In genomic region chr15:99257107-99257750, GRCh38 we compare ENCODE assay signal across 17 cellular contexts. TPM values are rescaled to one million over a fixed set of nuclear protein-coding genes. Genes with fewer than 3 reads are reported as not detected.
DNase-seq lines count a peak whose midpoint lies in the region; ATAC-seq, FAIRE-seq and TF ChIP-seq lines count a peak whose summit lies in the region.
"Had no signal": no experiment of that assay in that cellular context is flagged by ENCODE, and none has a peak within 500 bp of the region (broad histone marks: within the 10 kb centered on the region; RNA-seq: fewer than 3 reads in every experiment).

No MANE protein-coding gene starts in this region.

- H4K20me1 ChIP-seq in H1 (replicated peaks in 1 of 2; ENCODE audit: control insufficient read depth in 1 of 2, insufficient read depth in 2 of 2, low read length in 2 of 2) = peaks cover 0 to 2% of the 10 kb centered on the region in 2 experiments

- TF ChIP-seq CTCF in H1 (IDR thresholded peaks at IDR 0.05; ENCODE audit: control extremely low read depth in 1 of 3, insufficient read depth in 1 of 3, low read depth in 1 of 3, low read length in 3 of 3) (no peak), right lobe of liver (IDR thresholded peaks at IDR 0.05) (no peak)

- no peak overlapping the region for H4K91ac ChIP-seq in H1 (replicated peaks; ENCODE audit: insufficient read length, low read length)
- no peak overlapping the region for H4K91ac ChIP-seq in neuronal stem cell (ENCODE audit: low read depth, low read length, poor library complexity)

- no peak overlapping the region for H3K4ac ChIP-seq in H1 (replicated peaks; ENCODE audit: insufficient read length, low read depth, low read length)
- H3K4ac ChIP-seq in neuronal stem cell (ENCODE audit: low read length) = no peak overlapping the region

- DNase-seq in HuH-7.5 (ENCODE audit: low spot score) = peak; percentile 49
- no peak for DNase-seq in H1 (ENCODE audit: low read depth in 1 of 2, low spot score in 2 of 2)
- DNase-seq in right lobe of liver = peak; percentile 47 to 76 (median 74)
- DNase-seq in neuronal stem cell (ENCODE audit: low spot score) = no peak
- no peak for DNase-seq in central memory CD4-positive, alpha-beta T cell
- no peak for DNase-seq in activated naive CD4-positive, alpha-beta T cell treated with anti-CD3 and anti-CD28 coated beads, Interleukin-2, amount 10 ng/mL, durations not matched to agents 7 days and 5 days
- no peak for DNase-seq in stimulated activated naive CD8-positive, alpha-beta T cell treated with anti-CD3 and anti-CD28 coated beads, Interleukin-15, Interleukin-2, amounts not matched to agents 100 U/mL and 50 U/mL, for 24 hours
- DNase-seq: BE2C; CD4-positive, alpha-beta memory T cell; DMS79; GOT3 had no signal

- H3K4me3 Mint-ChIP-seq in activated naive CD4-positive, alpha-beta T cell treated with anti-CD3 and anti-CD28 coated beads, Interleukin-2, amount 10 ng/mL, durations not matched to agents 7 days and 5 days = no peak overlapping the region
- H3K4me3 Mint-ChIP-seq: CD4-positive, alpha-beta memory T cell; IgD-negative memory B cell had no signal

- no peaks in the 10 kb centered on the region for H3K9me3 Mint-ChIP-seq in activated naive CD4-positive, alpha-beta T cell treated with anti-CD3 and anti-CD28 coated beads, Interleukin-2, amount 10 ng/mL, durations not matched to agents 7 days and 5 days
- H3K9me3 Mint-ChIP-seq: CD4-positive, alpha-beta memory T cell; IgD-negative memory B cell had no signal

- POLR2A ChIA-PET in H1 (lab: Charles Lee; ENCODE audit: partially characterized antibody) = no interaction called here

- no peak overlapping the region for H2BK15ac ChIP-seq in H1 (ENCODE audit: low read length)
- no peak overlapping the region for H2BK15ac ChIP-seq in neuronal stem cell (ENCODE audit: low read length)

- H3K4me3 ChIP-seq in H1 (ENCODE audit: extremely low read depth in 1 of 4, insufficient read depth in 2 of 4, low read depth in 3 of 4, low read length in 4 of 4) (no peak overlapping the region), right lobe of liver (no peak overlapping the region), neuronal stem cell (ENCODE audit: low read length in 2 of 2) (no peak overlapping the region)
- H3K4me3 ChIP-seq: GM12878, HAP-1 had no signal

- no peak overlapping the region for H2AK5ac ChIP-seq in H1 (ENCODE audit: low read depth, low read length)
- no peak overlapping the region for H2AK5ac ChIP-seq in neuronal stem cell (ENCODE audit: low read depth, low read length)

- no peak overlapping the region for H3K27ac ChIP-seq in H1 (ENCODE audit: low read depth, low read length)
- peak overlapping the region in 2 of 3 donors; percentile 27 to 38 for H3K27ac ChIP-seq in right lobe of liver
- no peak overlapping the region for H3K27ac ChIP-seq in neuronal stem cell (replicated peaks; ENCODE audit: low read length)
- H3K27ac ChIP-seq: C4-2B had no signal

- H2BK12ac ChIP-seq in H1 (ENCODE audit: low read depth, low read length) (no peak overlapping the region), neuronal stem cell (ENCODE audit: low read length) (no peak overlapping the region)

- H3K14ac ChIP-seq in H1 (ENCODE audit: insufficient read length) (no peak overlapping the region), neuronal stem cell (ENCODE audit: low read length) (peak overlapping the region; percentile 43)

- no peak overlapping the region for H3K4me2 ChIP-seq in H1 (ENCODE audit: insufficient read depth in 1 of 2, low read depth in 2 of 2, low read length in 2 of 2)
- H3K4me2 ChIP-seq in neuronal stem cell (ENCODE audit: insufficient read depth, low read length, poor library complexity, severe bottlenecking) = no peak overlapping the region

- H2BK120ac ChIP-seq in H1 (replicated peaks; ENCODE audit: low read depth, low read length) = no peak overlapping the region
- no peak overlapping the region for H2BK120ac ChIP-seq in neuronal stem cell (ENCODE audit: low read depth, low read length)

- H3K23me2 ChIP-seq in H1 (ENCODE audit: low read depth, low read length) = no peaks in the 10 kb centered on the region

- H3K27me3 Mint-ChIP-seq in activated naive CD4-positive, alpha-beta T cell treated with anti-CD3 and anti-CD28 coated beads, Interleukin-2, amount 10 ng/mL, durations not matched to agents 7 days and 5 days = no peaks in the 10 kb centered on the region
- H3K27me3 Mint-ChIP-seq: CD4-positive, alpha-beta memory T cell; IgD-negative memory B cell had no signal

- no peaks in the 10 kb centered on the region for H3K79me2 ChIP-seq in H1 (ENCODE audit: control insufficient read depth in 1 of 2, insufficient read depth in 2 of 2, low read length in 2 of 2)

- H2BK20ac ChIP-seq in H1 (ENCODE audit: low read length) = no peak overlapping the region; the same call in 1 of the 2 replicates

- H3K36me3 Mint-ChIP-seq in activated naive CD4-positive, alpha-beta T cell treated with anti-CD3 and anti-CD28 coated beads, Interleukin-2, amount 10 ng/mL, durations not matched to agents 7 days and 5 days = peaks cover 26% of the 10 kb centered on the region

- intact Hi-C loops in right lobe of liver (cut with DNase I) = no loop called here

- H3K27ac Mint-ChIP-seq in activated naive CD4-positive, alpha-beta T cell treated with anti-CD3 and anti-CD28 coated beads, Interleukin-2, amount 10 ng/mL, durations not matched to agents 7 days and 5 days = no peak overlapping the region
- H3K27ac Mint-ChIP-seq: CD4-positive, alpha-beta memory T cell; IgD-negative memory B cell had no signal

- TF ChIP-seq POLR2A in H1 (IDR thresholded peaks at IDR 0.05; ENCODE audit: control extremely low read depth in 1 of 2, low read depth in 2 of 2, low read length in 2 of 2) (no peak), right lobe of liver (IDR thresholded peaks at IDR 0.05) (no peak)

- H3K9me3 ChIP-seq in H1 (ENCODE audit: insufficient read depth in 2 of 2, low read depth in 1 of 2, low read length in 1 of 2) (no peaks in the 10 kb centered on the region), right lobe of liver (no peaks in the 10 kb centered on the region), neuronal stem cell (replicated peaks in 1 of 2; ENCODE audit: control insufficient read depth in 2 of 2, insufficient read depth in 1 of 2, low read depth in 1 of 2, low read length in 2 of 2) (no peaks in the 10 kb centered on the region)
- H3K9me3 ChIP-seq: BE2C, HAP-1 had no signal

- H4K5ac ChIP-seq in H1 (ENCODE audit: insufficient read length, low read depth, low read length) = no peak overlapping the region

- no peak for TF ChIP-seq EP300 in H1 (IDR thresholded peaks at IDR 0.05; ENCODE audit: borderline replicate concordance in 1 of 2, low read depth in 2 of 2, low read length in 2 of 2)

- TF ChIP-seq RAD21 in H1 (IDR thresholded peaks at IDR 0.05 in 1 of 2, conservative IDR thresholded peaks at IDR 0.05 in 1 of 2; ENCODE audit: low read depth in 2 of 2, low read length in 2 of 2) = no peak

- 97% methylated on average over 12 of the region's 12 CpGs; no CpG with 5 or more reads in 1 of the 2 experiments for WGBS in H1 (ENCODE audit: extremely low coverage in 1 of 2, insufficient coverage in 1 of 2, insufficient read length in 1 of 2, insufficient replicate concordance in 2 of 2, low coverage in 1 of 2, low lambda C conversion rate in 2 of 2, missing lambda C conversion rate in 1 of 2), 2 experiments
- WGBS in right lobe of liver (ENCODE audit: insufficient coverage, low coverage, low lambda C conversion rate, missing lambda C conversion rate) = 28% methylated on average over 12 of the region's 12 CpGs
- WGBS in neuronal stem cell (ENCODE audit: extremely low coverage in 2 of 2, insufficient read length in 2 of 2, insufficient replicate concordance in 1 of 2), 2 donors = no CpG with 5 or more reads among the region's 12 CpGs

- H3K79me1 ChIP-seq in H1 (ENCODE audit: low read depth, low read length) (no peaks in the 10 kb centered on the region), neuronal stem cell (ENCODE audit: low read depth, low read length) (no peaks in the 10 kb centered on the region)

- FAIRE-seq in H1 (lab: Jason Lieb, UNC) = no peak
- FAIRE-seq: GM12878, HTR-8/SVneo had no signal

- H3K4me1 ChIP-seq in H1 (replicated peaks in 1 of 4; ENCODE audit: control insufficient read depth in 3 of 4, insufficient read depth in 4 of 4, low read length in 3 of 4) = 0 out of 7 replicates have a peak, but pooled peaks cover 0 to under 1% (median 0%) of the 10 kb centered on the region in 4 experiments
- peaks cover 0 to 56% (median 6%) of the 10 kb centered on the region in 4 donors for H3K4me1 ChIP-seq in right lobe of liver
- peaks cover 0 to under 1% of the 10 kb centered on the region in 2 donors for H3K4me1 ChIP-seq in neuronal stem cell (ENCODE audit: control insufficient read depth in 2 of 2, insufficient read depth in 1 of 2, low read depth in 1 of 2, low read length in 2 of 2)
- H3K4me1 ChIP-seq: BE2C, HAP-1 had no signal

- no peaks in the 10 kb centered on the region for H3K36me3 ChIP-seq in H1 (ENCODE audit: control insufficient read depth in 2 of 4, insufficient read depth in 4 of 4, low read length in 3 of 4)
- peaks cover 0 to 3% (median 0%) of the 10 kb centered on the region in 4 donors for H3K36me3 ChIP-seq in right lobe of liver
- H3K36me3 ChIP-seq in neuronal stem cell (replicated peaks in 1 of 2; ENCODE audit: control insufficient read depth in 2 of 2, insufficient read depth in 2 of 2, low read length in 2 of 2) = peaks cover 0 to 5% of the 10 kb centered on the region in 2 donors
- H3K36me3 ChIP-seq: BE2C, HAP-1 had no signal

- H2BK5ac ChIP-seq in H1 (ENCODE audit: low read depth, low read length) (no peak overlapping the region), neuronal stem cell (ENCODE audit: low read length) (no peak overlapping the region)

- H3K18ac ChIP-seq in H1 (ENCODE audit: extremely low read depth, low read length) (no peak overlapping the region), neuronal stem cell (ENCODE audit: low read length) (no peak overlapping the region)

- CTCF ChIA-PET in H1 (lab: Charles Lee; ENCODE audit: partially characterized antibody) = interaction anchor here (0.6 to 0.9 kb wide), 2 partner anchors 12 to 84 kb away, joined by 3 to 4 read pairs; no protein-coding TSS in a partner anchor
- CTCF ChIA-PET in activated naive CD4-positive, alpha-beta T cell treated with anti-CD3 and anti-CD28 coated beads, Interleukin-2, amount 10 ng/mL, durations not matched to agents 7 days and 5 days (lab: Charles Lee) = no interaction called here

- peaks cover 19% of the 10 kb centered on the region for H3K4me1 Mint-ChIP-seq in activated naive CD4-positive, alpha-beta T cell treated with anti-CD3 and anti-CD28 coated beads, Interleukin-2, amount 10 ng/mL, durations not matched to agents 7 days and 5 days

- ATAC-seq in right lobe of liver = peak; percentile 70 to 95 (median 79)
- ATAC-seq in HG03457 (IDR thresholded peaks at IDR 0.05; ENCODE audit: unreplicated experiment) = no peak
- ATAC-seq in stimulated activated naive CD8-positive, alpha-beta T cell treated with anti-CD3 and anti-CD28 coated beads, Interleukin-15, Interleukin-2, amounts not matched to agents 100 U/mL and 50 U/mL, for 24 hours = no peak
- ATAC-seq: GM12878 had no signal

- H3K9ac ChIP-seq in H1 (replicated peaks in 1 of 4; ENCODE audit: extremely low read depth in 1 of 4, low read depth in 3 of 4, low read length in 3 of 4) (no peak overlapping the region), neuronal stem cell (ENCODE audit: low read depth, low read length, poor library complexity) (peak overlapping the region; percentile 55)

- H3K56ac ChIP-seq in H1 (replicated peaks; ENCODE audit: insufficient read length, low read depth, low read length) = no peak overlapping the region

- peak overlapping the region; percentile 51; the same call in 1 of the 2 replicates for H4K8ac ChIP-seq in H1 (ENCODE audit: extremely low read depth, insufficient read depth, low read length)
- H4K8ac ChIP-seq in neuronal stem cell (ENCODE audit: low read depth, low read length) = no peak overlapping the region

- H3K23ac ChIP-seq in H1 (ENCODE audit: insufficient read length) (no peak overlapping the region), neuronal stem cell (ENCODE audit: low read depth, low read length, poor library complexity) (no peak overlapping the region)

- no peaks in the 10 kb centered on the region for H3K27me3 ChIP-seq in H1 (replicated peaks in 1 of 4; ENCODE audit: control insufficient read depth in 3 of 4, extremely low read depth in 1 of 4, insufficient read depth in 3 of 4, low read length in 3 of 4)
- H3K27me3 ChIP-seq in right lobe of liver = no peaks in the 10 kb centered on the region
- peaks cover 0 to 3% (median 0%) of the 10 kb centered on the region in 3 experiments for H3K27me3 ChIP-seq in neuronal stem cell (ENCODE audit: control insufficient read depth in 3 of 3, insufficient read depth in 3 of 3, low read depth in 1 of 3, low read length in 3 of 3)
- H3K27me3 ChIP-seq: BE2C had no signal

- no peak overlapping the region for H2AFZ ChIP-seq in H1 (ENCODE audit: low read length)
- no peak overlapping the region for H2AFZ ChIP-seq in neuronal stem cell (ENCODE audit: low read length)

RNA-seq across cellular contexts. Expression of gene LRRC28, which starts 5.9 kb away (rescaled TPM):
- total RNA-seq in H1 (2021; fragmentation: NEBNext Ultra II Directional; extraction: Animal tissue kit (Norgen Biotek cat#: 25700)) = 17.4 and 20.2 TPM in 2 replicates
- 16.6 and 23.3 TPM in 2 replicates for polyA plus RNA-seq in H1 (2011; rRNA removed)
- 18.9 TPM for polyA plus RNA-seq in H1 (2011; cell fraction: cytosol; rRNA removed)
- 13.3 TPM for polyA plus RNA-seq in H1 (2011; cell fraction: nucleus; rRNA removed)
- polyA plus RNA-seq in H1 (2012, experiment 1 of 2) = 15.0 to 19.2 TPM (median 16.0 TPM) in 4 replicates
- polyA plus RNA-seq in H1 (2012, experiment 2 of 2) = 15.9 TPM
- 14.2 TPM for polyA plus RNA-seq in H1 (2013, experiment 1 of 2)
- 13.9 TPM for polyA plus RNA-seq in H1 (2013, experiment 2 of 2)
- 31.0 and 46.8 TPM in 2 replicates for polyA minus RNA-seq in H1 (2011; rRNA and poly(A)+ RNA removed)
- 10.1 TPM for polyA minus RNA-seq in H1 (2011; cell fraction: cytosol; rRNA and poly(A)+ RNA removed)
- 34.2 TPM for polyA minus RNA-seq in H1 (2011; cell fraction: nucleus; rRNA and poly(A)+ RNA removed)
- 10 to 100 TPM; 21.8 to 70.1 (median 31.9) TPM for total RNA-seq in right lobe of liver
- polyA plus RNA-seq in neuronal stem cell (2013, experiment 1 of 2) = 19.4 TPM
- polyA plus RNA-seq in neuronal stem cell (2013, experiment 2 of 2) = 19.4 TPM

RNA-seq across cellular contexts. Expression of gene TTC23, which starts 7.8 kb away (rescaled TPM):
- total RNA-seq in H1 (2021; fragmentation: NEBNext Ultra II Directional; extraction: Animal tissue kit (Norgen Biotek cat#: 25700)) = 16.0 and 23.0 TPM in 2 replicates
- 4.8 and 5.0 TPM in 2 replicates for polyA plus RNA-seq in H1 (2011; rRNA removed)
- polyA plus RNA-seq in H1 (2011; cell fraction: cytosol; rRNA removed) = 7.5 TPM
- polyA plus RNA-seq in H1 (2011; cell fraction: nucleus; rRNA removed) = 9.6 TPM
- 14.6 to 16.5 TPM (median 15.5 TPM) in 4 replicates for polyA plus RNA-seq in H1 (2012, experiment 1 of 2)
- 7.9 TPM for polyA plus RNA-seq in H1 (2012, experiment 2 of 2)
- 12.9 TPM for polyA plus RNA-seq in H1 (2013, experiment 1 of 2)
- polyA plus RNA-seq in H1 (2013, experiment 2 of 2) = 14.2 TPM
- polyA minus RNA-seq in H1 (2011; rRNA and poly(A)+ RNA removed) = 8.6 and 13.6 TPM in 2 replicates
- polyA minus RNA-seq in H1 (2011; cell fraction: cytosol; rRNA and poly(A)+ RNA removed) = 7.6 TPM
- polyA minus RNA-seq in H1 (2011; cell fraction: nucleus; rRNA and poly(A)+ RNA removed) = 17.8 TPM
- 10 to 100 TPM in 3 of 6 experiments, 1 to 10 TPM in 3; 6.1 to 18.4 (median 9.1) TPM for total RNA-seq in right lobe of liver
- polyA plus RNA-seq in neuronal stem cell (2013, experiment 1 of 2) = 28.0 TPM
- 29.0 TPM for polyA plus RNA-seq in neuronal stem cell (2013, experiment 2 of 2)

Comparison
In these comparisons a context has a peak if more than half of its experiments do, and no peak if none do; other contexts are left out.
1. DNase-seq: peak in HuH-7.5 (single experiment) and right lobe of liver (3 of 3); none in H1 (0 of 2), neuronal stem cell (single experiment), central memory CD4-positive, alpha-beta T cell (single experiment), activated naive CD4-positive, alpha-beta T cell treated with anti-CD3 and anti-CD28 coated beads, Interleukin-2, amount 10 ng/mL, durations not matched to agents 7 days and 5 days (single experiment) and stimulated activated naive CD8-positive, alpha-beta T cell treated with anti-CD3 and anti-CD28 coated beads, Interleukin-15, Interleukin-2, amounts not matched to agents 100 U/mL and 50 U/mL, for 24 hours (single experiment).
2. H3K27ac ChIP-seq: peak in right lobe of liver (2 of 3); none in H1 (single experiment) and neuronal stem cell (single experiment).
3. ATAC-seq: peak in right lobe of liver (4 of 4); none in HG03457 (single experiment) and stimulated activated naive CD8-positive, alpha-beta T cell treated with anti-CD3 and anti-CD28 coated beads, Interleukin-15, Interleukin-2, amounts not matched to agents 100 U/mL and 50 U/mL, for 24 hours (single experiment).